In the genomic region with DNA sequence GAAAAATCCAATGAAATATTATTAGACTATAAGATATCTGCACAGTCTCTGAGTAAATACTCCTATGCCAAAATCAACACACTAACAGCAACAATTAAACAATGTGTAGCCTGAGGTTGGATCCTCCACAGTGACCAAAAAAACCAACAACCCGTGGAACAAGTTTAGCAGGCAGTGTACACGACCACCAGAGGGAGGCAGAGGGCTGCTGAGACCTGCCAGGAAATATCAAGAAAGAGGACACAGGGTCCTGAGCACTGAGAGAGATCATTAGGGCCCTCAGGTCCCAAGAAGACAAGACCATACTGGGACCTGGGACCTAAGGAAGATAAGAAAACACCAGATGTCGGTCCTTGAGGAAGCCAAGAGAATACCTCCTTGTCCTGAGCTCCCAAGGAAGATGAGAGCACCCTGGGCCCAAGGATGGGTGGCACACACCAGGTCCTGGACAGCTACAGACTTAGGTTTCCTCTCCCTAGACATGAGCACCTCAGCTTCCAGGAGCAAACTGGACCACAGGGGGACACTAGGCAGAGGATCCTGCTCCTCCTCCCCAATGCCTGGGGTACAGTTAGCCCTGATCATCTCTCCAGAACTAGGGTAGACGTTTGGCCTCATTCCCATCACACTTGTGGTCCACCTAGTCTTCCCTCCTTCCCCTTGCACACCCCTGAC, we compare ENCODE assay signal across 7 cellular contexts.
DNase-seq lines count a peak whose midpoint lies in the region; ATAC-seq and TF ChIP-seq lines count a peak whose summit lies in the region.

No MANE protein-coding gene starts in this region.

- H3K9me3 ChIP-seq in muscle layer of duodenum (ENCODE audit: control insufficient read depth in 1 of 2, low read length in 2 of 2): peaks cover 57 to 67% of the 10 kb centered on the region in 2 donors

- peaks cover 22 to 54% of the 10 kb centered on the region in 2 donors for H3K36me3 ChIP-seq in muscle layer of duodenum (ENCODE audit: control insufficient read depth in 1 of 2, insufficient read depth in 2 of 2, low read length in 2 of 2)

- DNase-seq in NCI-H146 (lab: John Stamatoyannopoulos, UW): peak; percentile 43
- peak; percentile 65 for DNase-seq in activated CD4-positive, alpha-beta T cell treated with anti-CD3 and anti-CD28 coated beads, Interleukin-2, amount 50 U/mL, for 1 hour
- peak; percentile 47 for DNase-seq in effector CD4-positive, alpha-beta T cell
- DNase-seq in stimulated activated naive CD4-positive, alpha-beta T cell treated with Interleukin-2 at 50 U/mL for 16 hours (lab: John Stamatoyannopoulos, UW): peak; percentile 48

- H3K27ac ChIP-seq in muscle layer of duodenum (ENCODE audit: low read length): peak overlapping the region; percentile 30

- no peaks in the 10 kb centered on the region for H3K4me1 ChIP-seq in muscle layer of duodenum (ENCODE audit: control insufficient read depth in 1 of 2, insufficient read depth in 2 of 2, low read length in 2 of 2)

- no peak for ATAC-seq in GM19452 (IDR thresholded peaks at IDR 0.05; ENCODE audit: unreplicated experiment)

- TF ChIP-seq CTCF in GM12875 (IDR thresholded peaks at IDR 0.05; ENCODE audit: borderline replicate concordance, insufficient read depth, low read depth, low read length): peak; percentile 58; the same call in 1 of the 2 replicates

- H3K27me3 ChIP-seq in muscle layer of duodenum (ENCODE audit: low read depth, low read length): no peaks in the 10 kb centered on the region

- H3K4me3 ChIP-seq in GM12875 (ENCODE audit: low read depth, low read length) (peak overlapping the region; percentile 42), muscle layer of duodenum (ENCODE audit: low read depth in 1 of 2, low read length in 2 of 2) (peak overlapping the region; percentile 62 to 80)
